ENCODE assay signal across 8 cellular contexts in the genomic region with DNA sequence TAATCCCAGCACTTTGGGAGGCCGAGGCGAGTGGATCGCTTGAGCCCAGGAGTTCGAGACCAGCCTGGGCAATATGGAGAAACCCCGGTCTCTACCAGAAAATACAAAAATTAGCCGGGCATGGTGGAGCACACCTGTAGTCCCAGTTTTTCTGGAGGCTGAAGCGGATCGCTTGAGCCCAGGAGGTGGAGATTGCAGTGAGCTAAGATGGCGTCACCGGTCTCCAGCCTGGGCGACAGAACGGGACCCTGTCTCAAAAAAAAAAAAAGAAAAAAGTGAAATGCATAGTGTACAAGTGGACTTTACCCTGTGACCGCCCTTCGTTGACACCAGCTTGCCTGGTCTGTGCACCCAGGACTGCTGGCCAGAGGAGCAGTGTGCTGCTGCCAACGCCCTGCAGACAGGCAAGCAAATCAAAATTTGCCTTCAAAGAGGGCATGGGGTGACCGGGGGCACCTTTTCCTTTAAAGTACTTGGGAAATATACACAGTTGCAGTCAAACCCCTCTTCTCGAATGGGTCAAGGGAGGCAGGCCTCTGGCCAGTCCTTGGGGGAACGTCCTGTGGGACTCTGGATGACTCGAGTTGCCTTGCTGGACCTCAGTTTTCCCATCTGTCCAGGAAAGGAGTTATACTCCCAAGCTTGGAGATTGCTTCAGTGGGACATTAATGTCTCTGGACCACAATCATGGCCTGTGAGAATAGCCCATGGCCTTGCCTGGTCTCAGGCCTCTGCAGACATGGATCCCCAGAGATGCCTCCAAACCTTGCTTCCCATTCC.
DNase-seq lines count a peak whose midpoint lies in the region; ATAC-seq and TF ChIP-seq lines count a peak whose summit lies in the region.

No MANE protein-coding gene starts in this region.

- no peaks in the 10 kb centered on the region; the same call in 1 of the 2 replicates for H3K4me1 ChIP-seq in iPS-20b (ENCODE audit: insufficient read depth, low read length)

- H3K27ac ChIP-seq in WERI-Rb-1 (peak overlapping the region; percentile 53; the same call in 1 of the 2 replicates), iPS-20b (ENCODE audit: low read length) (no peak overlapping the region), substantia nigra (ENCODE audit: low read depth, low read length, poor library complexity, severe bottlenecking) (no peak overlapping the region)

- peaks cover 20% of the 10 kb centered on the region for H3K36me3 ChIP-seq in WERI-Rb-1
- no peaks in the 10 kb centered on the region for H3K36me3 ChIP-seq in iPS-20b (ENCODE audit: insufficient read depth, low read depth, low read length)

- H3K4me3 Mint-ChIP-seq in T-helper 2 cell treated with Interferon-gamma antibody and Interleukin-4, amounts not matched to agents 5 μg/mL and 100 μg/mL, for 36 hours: peak overlapping the region; percentile 74
- peak overlapping the region; percentile 81 to 88 for H3K4me3 Mint-ChIP-seq in stimulated activated naive CD8-positive, alpha-beta T cell treated with anti-CD3 and anti-CD28 coated beads, Interleukin-15, amount 100 ng/mL, for 72 hours

- no peaks in the 10 kb centered on the region for H3K9me3 Mint-ChIP-seq in T-helper 2 cell treated with Interferon-gamma antibody and Interleukin-4, amounts not matched to agents 5 μg/mL and 100 μg/mL, for 36 hours
- H3K9me3 Mint-ChIP-seq in stimulated activated naive CD8-positive, alpha-beta T cell treated with anti-CD3 and anti-CD28 coated beads, Interleukin-15, amount 100 ng/mL, for 72 hours: no peaks in the 10 kb centered on the region

- H3K36me3 Mint-ChIP-seq in T-helper 2 cell treated with Interferon-gamma antibody and Interleukin-4, amounts not matched to agents 5 μg/mL and 100 μg/mL, for 36 hours (ENCODE audit: low read depth): peaks cover 7% of the 10 kb centered on the region

- H3K27me3 Mint-ChIP-seq in T-helper 2 cell treated with Interferon-gamma antibody and Interleukin-4, amounts not matched to agents 5 μg/mL and 100 μg/mL, for 36 hours (ENCODE audit: low read depth): no peaks in the 10 kb centered on the region
- no peaks in the 10 kb centered on the region for H3K27me3 Mint-ChIP-seq in stimulated activated naive CD8-positive, alpha-beta T cell treated with anti-CD3 and anti-CD28 coated beads, Interleukin-15, amount 100 ng/mL, for 72 hours

- no peaks in the 10 kb centered on the region for H3K27me3 ChIP-seq in WERI-Rb-1 (ENCODE audit: insufficient read depth, low read depth, severe bottlenecking)
- peaks cover 27% of the 10 kb centered on the region for H3K27me3 ChIP-seq in iPS-20b (ENCODE audit: insufficient read depth, low read length)

- no peak for ATAC-seq in stimulated activated naive CD8-positive, alpha-beta T cell treated with anti-CD3 and anti-CD28 coated beads, Interleukin-15, amount 100 ng/mL, for 72 hours

- H3K4me1 Mint-ChIP-seq in T-helper 2 cell treated with Interferon-gamma antibody and Interleukin-4, amounts not matched to agents 5 μg/mL and 100 μg/mL, for 36 hours (ENCODE audit: low read depth): peaks cover 10% of the 10 kb centered on the region
- peaks cover 9% of the 10 kb centered on the region for H3K4me1 Mint-ChIP-seq in stimulated activated naive CD8-positive, alpha-beta T cell treated with anti-CD3 and anti-CD28 coated beads, Interleukin-15, amount 100 ng/mL, for 72 hours

- H3K9ac ChIP-seq in iPS-20b (ENCODE audit: low read depth, low read length): peak overlapping the region; percentile 61; the same call in 1 of the 2 replicates

- no peaks in the 10 kb centered on the region for H3K9me3 ChIP-seq in WERI-Rb-1 (ENCODE audit: severe bottlenecking)
- no peaks in the 10 kb centered on the region for H3K9me3 ChIP-seq in iPS-20b (ENCODE audit: insufficient read depth, low read depth, low read length)

- DNase-seq in T-helper 2 cell treated with Interferon-gamma antibody and Interleukin-4, amounts not matched to agents 5 μg/mL and 100 μg/mL, for 36 hours (ENCODE audit: low spot score): no peak
- DNase-seq in T-helper 2 cell (no peak), WERI-Rb-1 (no peak), hippocampal formation (lab: John Stamatoyannopoulos, UW) (no peak), SKM-1 (lab: John Stamatoyannopoulos, UW; ENCODE audit: unreplicated experiment) (no peak), substantia nigra (lab: John Stamatoyannopoulos, UW) (no peak)
- no peak for DNase-seq in stimulated activated naive CD8-positive, alpha-beta T cell treated with anti-CD3 and anti-CD28 coated beads, Interleukin-15, amount 100 ng/mL, for 72 hours

- no peak for TF ChIP-seq CTCF in WERI-Rb-1 (IDR thresholded peaks at IDR 0.05; ENCODE audit: low read depth, low read length)

- peak overlapping the region; percentile 79 for H3K4me3 ChIP-seq in WERI-Rb-1 (ENCODE audit: low read depth, low read length)
- peak overlapping the region; percentile 75 for H3K4me3 ChIP-seq in iPS-20b (ENCODE audit: low read length)

- no peak overlapping the region for H3K27ac Mint-ChIP-seq in T-helper 2 cell treated with Interferon-gamma antibody and Interleukin-4, amounts not matched to agents 5 μg/mL and 100 μg/mL, for 36 hours
- peak overlapping the region in 1 of 2 donors; percentile 40 for H3K27ac Mint-ChIP-seq in stimulated activated naive CD8-positive, alpha-beta T cell treated with anti-CD3 and anti-CD28 coated beads, Interleukin-15, amount 100 ng/mL, for 72 hours
